Comparison of ENCODE assay signal across 37 cellular contexts in genomic region chr16:28029387-28030002, GRCh38. TPM values are rescaled to one million over a fixed set of nuclear protein-coding genes. Genes with fewer than 3 reads are reported as not detected.
"Had no signal": no experiment of that assay in that cellular context is flagged by ENCODE, and none has a peak within 500 bp of the region (broad histone marks: within the 10 kb centered on the region; RNA-seq: fewer than 3 reads in every experiment).

No MANE protein-coding gene starts in this region.

- H3K27ac ChIP-seq: adrenal gland, cardiac muscle cell, VCaP had no signal

- DNase-seq: activated B cell treated with CpG ODN at 0.5 μM for 24 hours; activated CD4-positive, alpha-beta memory T cell treated with anti-CD3 and anti-CD28 coated beads for 36 hours; activated CD4-positive, alpha-beta T cell treated with anti-CD3 and anti-CD28 coated beads for 4 hours; activated CD4-positive, alpha-beta T cell treated with anti-CD3 and anti-CD28 coated beads, Interleukin-2, amount 10 ng/mL, durations not matched to agents 24 days and 14 days; activated CD4-positive, alpha-beta T cell treated with anti-CD3 and anti-CD28 coated beads, Interleukin-2, amount 50 U/mL, for 1 hour; activated CD4-positive, alpha-beta T cell treated with anti-CD3 and anti-CD28 coated beads, Interleukin-2, amount 50 U/mL, for 4 hours; activated CD4-positive, CD25-positive, alpha-beta regulatory T cell treated with anti-CD3 and anti-CD28 coated beads, Interleukin-2, amount 50 U/mL, for 72 hours; activated CD8-positive, alpha-beta memory T cell treated with anti-CD3 and anti-CD28 coated beads, Interleukin-2, amount 50 U/mL, for 4 hours; activated CD8-positive, alpha-beta T cell treated with anti-CD3 and anti-CD28 coated beads for 36 hours; activated effector memory CD4-positive, alpha-beta T cell treated with anti-CD3 and anti-CD28 coated beads, Interleukin-2, amount 50 U/mL, for 16 hours; activated gamma-delta T cell treated with Interleukin-2 at 50 U/mL for 16 hours; activated naive CD4-positive, alpha-beta T cell; activated naive CD4-positive, alpha-beta T cell treated with anti-CD3 and anti-CD28 coated beads for 36 hours; activated naive CD4-positive, alpha-beta T cell treated with anti-CD3 and anti-CD28 coated beads, Interleukin-2, amount 50 U/mL, for 16 hours; activated naive CD8-positive, alpha-beta T cell treated with anti-CD3 and anti-CD28 coated beads for 36 hours; activated T-cell treated with anti-CD3 and anti-CD28 coated beads for 4 hours; activated T-cell treated with anti-CD3 and anti-CD28 coated beads, Interleukin-2, amount 50 U/mL, for 1 hour; activated T-cell treated with anti-CD3 and anti-CD28 coated beads, Interleukin-2, amount 50 U/mL, for 4 hours; activated T-cell treated with anti-CD3 and anti-CD28 coated beads, Interleukin-2, amount 50 U/mL, for 72 hours; adrenal gland; amniotic stem cell; aorta; caudate nucleus; cerebellar nuclear complex; T-helper 1 cell; T-helper 2 cell; T-helper 9 cell had no signal

- ATAC-seq: activated CD8-positive, alpha-beta T cell treated with anti-CD3 and anti-CD28 coated beads for 36 hours; activated naive CD4-positive, alpha-beta T cell treated with anti-CD3 and anti-CD28 coated beads, Interleukin-2, amount 50 U/mL, for 72 hours; activated T-cell treated with anti-CD3 and anti-CD28 coated beads, Interleukin-2, amount 50 U/mL, for 4 hours; activated T-cell treated with anti-CD3 and anti-CD28 coated beads, Interleukin-2, amount 50 U/mL, for 72 hours; activated T-helper 17 cell treated with anti-CD3 and anti-CD28 coated beads, Interleukin-2, amount 50 U/mL, for 72 hours had no signal

- FAIRE-seq: astrocyte, TTC549 had no signal

- H3K4me1 ChIP-seq: adrenal gland had no signal

- H3K27me3 ChIP-seq: adrenal gland, cardiac muscle cell had no signal

- H3K9me3 ChIP-seq: adrenal gland had no signal

- H3K36me3 ChIP-seq: adrenal gland, cardiac muscle cell had no signal

- H3K4me3 ChIP-seq: adrenal gland, cardiac muscle cell had no signal

RNA-seq across cellular contexts. Expression of gene GSG1L, which starts 34.0 kb away (rescaled TPM):
- total RNA-seq: activated B cell treated with CpG ODN at 0.5 μM for 24 hours; activated CD4-positive, alpha-beta T cell treated with anti-CD3 and anti-CD28 coated beads, Interleukin-2, amount 10 ng/mL, durations not matched to agents 24 days and 14 days; activated CD8-positive, alpha-beta memory T cell treated with anti-CD3 and anti-CD28 coated beads for 36 hours; activated CD8-positive, alpha-beta T cell treated with anti-CD3 and anti-CD28 coated beads for 36 hours; activated naive CD4-positive, alpha-beta T cell treated with anti-CD3 and anti-CD28 coated beads for 36 hours; activated naive CD8-positive, alpha-beta T cell treated with anti-CD3 and anti-CD28 coated beads for 36 hours; activated T-cell treated with anti-CD3 and anti-CD28 coated beads, Interleukin-2, amount 50 U/mL, for 4 hours; activated T-cell treated with anti-CD3 and anti-CD28 coated beads, Interleukin-2, amount 50 U/mL, for 72 hours; activated T-helper 1 cell treated with anti-CD3 and anti-CD28 coated beads, Interleukin-12 subunit alpha, Interleukin-12 subunit beta, Interleukin-2, Interleukin-4 antibody, amounts not matched to agents 30 ng/mL and 10 ng/mL and 1 ng/mL, durations not matched to agents 14 hours and 24 hours and 36 hours; adrenal gland; astrocyte; bronchial epithelial cell; cardiac muscle cell; chondrocyte had no signal
- polyA plus RNA-seq: cardiac muscle cell had no signal
